Comparison of ENCODE assay signal across 8 cellular contexts in genomic region chr7:124155400-124156022, GRCh38.
A peak's percentile ranks its signal among the peaks of the same experiment; 100 is the strongest.
DNase-seq lines count a peak whose midpoint lies in the region; ATAC-seq, FAIRE-seq and TF ChIP-seq lines count a peak whose summit lies in the region.

No MANE protein-coding gene starts in this region.

- H3K9ac ChIP-seq in SK-N-SH, result no peak overlapping the region

- H2AFZ ChIP-seq in SK-N-SH (ENCODE audit: low read depth), result no peak overlapping the region

- no peaks in the 10 kb centered on the region for H3K79me2 ChIP-seq in SK-N-SH (ENCODE audit: insufficient read depth)

- peak; percentile 77 for TF ChIP-seq CTCF in SK-N-SH (IDR thresholded peaks at IDR 0.05)

- H3K27me3 ChIP-seq in SK-N-SH (ENCODE audit: insufficient read depth), result no peaks in the 10 kb centered on the region

- peaks cover 0 to 6% of the 10 kb centered on the region in 2 experiments; a peak in 2 of 4 replicates for H3K4me1 ChIP-seq in SK-N-SH (ENCODE audit: control insufficient read depth in 1 of 2, insufficient read depth in 2 of 2, low read depth in 1 of 2, low read length in 1 of 2)

- H3K4me3 ChIP-seq in SK-N-SH (ENCODE audit: low read depth in 2 of 2, low read length in 1 of 2), result no peak overlapping the region

- in situ Hi-C loops in KBM-7 (cut with MboI; ENCODE audit: low pct_unique_long_range_greater_than_20kb, low sequenced_read_pairs), result loop anchor here (25.0 kb wide), 1 partner anchor 632 kb away; no protein-coding TSS in a partner anchor

- POLR2A ChIA-PET in SK-N-SH (lab: Yijun Ruan, JAX), result interaction anchor here (0.6 kb wide), 1 partner anchor 1507 kb away, joined by 3 read pairs; no protein-coding TSS in a partner anchor

- no peak overlapping the region for H3K4me2 ChIP-seq in SK-N-SH

- peak; percentile 27 for DNase-seq in KBM-7
- DNase-seq in SK-N-SH, result peak; percentile 23
- DNase-seq in iPS-NIHi7 (ENCODE audit: extremely low spot score), result peak; percentile 15
- DNase-seq in stimulated activated CD4-positive, alpha-beta T cell treated with anti-CD3 and anti-CD28 coated beads, Interleukin-1b, Interleukin-23, amount 100 ng/mL, for 48 hours, result no peak
- no peak for DNase-seq in activated CD4-positive, alpha-beta T cell treated with anti-CD3 and anti-CD28 coated beads for 48 hours

- CTCF ChIA-PET in SK-N-SH (lab: Yijun Ruan, JAX), result interaction anchor here (0.6 to 4.5 kb wide), 71 partner anchors 10 to 1334 kb away, joined by 3 to 102 read pairs (median 4); partner anchors contain the start of gene GPR37

- peak; percentile 92 for TF ChIP-seq RAD21 in SK-N-SH (IDR thresholded peaks at IDR 0.05; ENCODE audit: low read length)

- peak; percentile 48 for ATAC-seq in GM18511 (IDR thresholded peaks at IDR 0.05; ENCODE audit: unreplicated experiment)
- ATAC-seq in GM18505 (IDR thresholded peaks at IDR 0.05; ENCODE audit: unreplicated experiment), result no peak

- peak; percentile 93 for FAIRE-seq in A204.1 (lab: Jason Lieb, UNC)

- no peaks in the 10 kb centered on the region for H3K9me2 ChIP-seq in SK-N-SH

- TF ChIP-seq POLR2A in GM18505 (IDR thresholded peaks at IDR 0.05; ENCODE audit: borderline replicate concordance, extremely low read depth, insufficient read depth, insufficient read length), result no peak

- no peaks in the 10 kb centered on the region for H3K9me3 ChIP-seq in SK-N-SH

- H4K20me1 ChIP-seq in SK-N-SH (ENCODE audit: insufficient read depth), result no peaks in the 10 kb centered on the region

- H3F3A ChIP-seq in SK-N-SH (replicated peaks; ENCODE audit: insufficient read depth), result peaks cover 9% of the 10 kb centered on the region

- WGBS in SK-N-SH (ENCODE audit: low lambda C conversion rate), result 29% methylated on average over 3 of the region's 3 CpGs

- TF ChIP-seq EP300 in SK-N-SH (IDR thresholded peaks at IDR 0.05; ENCODE audit: borderline replicate concordance in 1 of 2, low read depth in 1 of 2, low read length in 1 of 2), result no peak

- H3K27ac ChIP-seq in SK-N-SH (ENCODE audit: low read depth in 2 of 2, low read length in 1 of 2), result no peak overlapping the region

- no peaks in the 10 kb centered on the region for H3K36me3 ChIP-seq in SK-N-SH (replicated peaks in 1 of 2; ENCODE audit: control insufficient read depth in 1 of 2, insufficient read depth in 2 of 2, low read length in 1 of 2)

TF ChIP-seq in SK-N-SH, 30 proteins besides CTCF, POLR2A, EP300 and RAD21:
- TF ChIP-seq SMC3 (IDR thresholded peaks at IDR 0.05; ENCODE audit: low read depth, low read length), result peak; percentile 73
- no peak for TF ChIP-seq TAF1 (IDR thresholded peaks at IDR 0.05; ENCODE audit: borderline replicate concordance, low read depth, low read length)

Comparison
In these comparisons a context has a peak if more than half of its experiments do, and no peak if none do; other contexts are left out.
1. DNase-seq: peak in KBM-7 (single experiment), SK-N-SH (single experiment) and iPS-NIHi7 (single experiment); none in stimulated activated CD4-positive, alpha-beta T cell treated with anti-CD3 and anti-CD28 coated beads, Interleukin-1b, Interleukin-23, amount 100 ng/mL, for 48 hours (single experiment) and activated CD4-positive, alpha-beta T cell treated with anti-CD3 and anti-CD28 coated beads for 48 hours (single experiment).